ENCODE assay signal across 8 cellular contexts in the genomic region with DNA sequence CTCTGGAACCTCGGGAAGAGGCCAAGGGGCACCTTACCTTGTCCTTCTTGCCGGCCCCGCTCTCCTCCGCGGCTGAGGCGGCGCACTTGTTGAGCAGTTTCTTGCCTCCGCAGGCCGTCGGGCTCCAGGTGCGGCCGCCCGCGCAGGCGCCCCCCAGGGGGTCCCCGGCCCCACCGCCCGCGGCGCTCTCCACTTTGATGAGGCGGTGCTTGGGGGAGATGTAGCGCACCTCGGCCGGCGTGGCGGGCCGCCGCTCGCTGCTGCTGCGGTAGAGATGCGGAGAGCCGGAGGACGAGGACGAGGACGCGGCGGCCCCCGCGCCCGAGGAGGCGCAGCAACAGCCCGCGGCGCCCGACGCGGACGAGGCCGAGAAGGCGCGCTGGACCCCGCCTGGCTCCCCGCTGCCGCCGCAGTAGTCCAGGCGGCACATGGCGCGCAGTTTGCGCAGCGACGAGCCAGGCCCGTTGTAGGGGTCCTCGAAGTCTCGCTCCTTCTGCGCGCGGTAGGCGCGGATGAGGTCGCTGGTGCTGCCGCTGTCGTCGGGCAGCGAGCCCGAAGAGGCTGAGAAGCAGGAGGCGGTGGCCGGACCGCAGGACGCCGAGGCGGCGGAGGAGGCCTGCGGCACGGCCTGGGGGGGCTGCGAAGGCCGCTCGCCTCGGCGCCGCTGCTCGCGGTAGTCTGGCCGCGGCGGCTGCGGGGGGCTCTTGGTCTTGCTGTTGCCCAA. TPM values are rescaled to one million over a fixed set of nuclear protein-coding genes. Genes with fewer than 3 reads are reported as not detected.
DNase-seq lines count a peak whose midpoint lies in the region; ATAC-seq and TF ChIP-seq lines count a peak whose summit lies in the region.

No MANE protein-coding gene starts in this region.

- peaks cover 50% of the 10 kb centered on the region for H3K4me1 Mint-ChIP-seq in CD14-positive monocyte
- peaks cover 24% of the 10 kb centered on the region for H3K4me1 Mint-ChIP-seq in activated naive CD8-positive, alpha-beta T cell (ENCODE audit: low read depth)
- peaks cover 33% of the 10 kb centered on the region for H3K4me1 Mint-ChIP-seq in stimulated activated memory B cell treated with anti-CD40 and anti-IgM and Interleukin-4, amounts not matched to agents 10 μg/mL and 1 μg/mL and 100 μg/mL, for 72 hours

- peaks cover 20 to 34% (median 27%) of the 10 kb centered on the region in 3 donors for H3K27me3 Mint-ChIP-seq in CD14-positive monocyte (ENCODE audit: low read depth in 3 of 3)
- H3K27me3 Mint-ChIP-seq in activated naive CD8-positive, alpha-beta T cell: peaks cover 1% of the 10 kb centered on the region
- H3K27me3 Mint-ChIP-seq in stimulated activated memory B cell treated with anti-CD40 and anti-IgM and Interleukin-4, amounts not matched to agents 10 μg/mL and 1 μg/mL and 100 μg/mL, for 72 hours: peaks cover 49% of the 10 kb centered on the region

- H3K4me3 Mint-ChIP-seq in CD14-positive monocyte: peak overlapping the region; percentile 93 to 98
- H3K4me3 Mint-ChIP-seq in activated naive CD8-positive, alpha-beta T cell: peak overlapping the region; percentile 86
- H3K4me3 Mint-ChIP-seq in stimulated activated memory B cell treated with anti-CD40 and anti-IgM and Interleukin-4, amounts not matched to agents 10 μg/mL and 1 μg/mL and 100 μg/mL, for 72 hours: peak overlapping the region; percentile 92

- peaks cover 0 to 4% (median 2%) of the 10 kb centered on the region in 7 donors for H3K9me3 Mint-ChIP-seq in CD14-positive monocyte
- no peaks in the 10 kb centered on the region for H3K9me3 Mint-ChIP-seq in activated naive CD8-positive, alpha-beta T cell (ENCODE audit: low read depth)
- no peaks in the 10 kb centered on the region for H3K9me3 Mint-ChIP-seq in stimulated activated memory B cell treated with anti-CD40 and anti-IgM and Interleukin-4, amounts not matched to agents 10 μg/mL and 1 μg/mL and 100 μg/mL, for 72 hours

- H3K27ac Mint-ChIP-seq in CD14-positive monocyte: peak overlapping the region in 1 of 7 donors; percentile 77
- no peak overlapping the region for H3K27ac Mint-ChIP-seq in activated naive CD8-positive, alpha-beta T cell
- peak overlapping the region; percentile 75 for H3K27ac Mint-ChIP-seq in stimulated activated memory B cell treated with anti-CD40 and anti-IgM and Interleukin-4, amounts not matched to agents 10 μg/mL and 1 μg/mL and 100 μg/mL, for 72 hours

- peaks cover 0 to 6% of the 10 kb centered on the region in 2 donors for H3K36me3 Mint-ChIP-seq in CD14-positive monocyte
- no peaks in the 10 kb centered on the region for H3K36me3 Mint-ChIP-seq in activated naive CD8-positive, alpha-beta T cell
- H3K36me3 Mint-ChIP-seq in stimulated activated memory B cell treated with anti-CD40 and anti-IgM and Interleukin-4, amounts not matched to agents 10 μg/mL and 1 μg/mL and 100 μg/mL, for 72 hours: peaks cover 7% of the 10 kb centered on the region

- no peak overlapping the region for H3K27ac ChIP-seq in iPS-18a (ENCODE audit: low read length)

- H3K36me3 ChIP-seq in iPS-18a (ENCODE audit: control insufficient read depth, low read depth, low read length): no peaks in the 10 kb centered on the region

- H3K9me3 ChIP-seq in iPS-18a (ENCODE audit: control insufficient read depth, low read depth, low read length): no peaks in the 10 kb centered on the region

- H3K9ac ChIP-seq in iPS-18a (ENCODE audit: low read length): no peak overlapping the region

- peaks cover 21% of the 10 kb centered on the region for H3K4me1 ChIP-seq in iPS-18a (ENCODE audit: control insufficient read depth, low read depth, low read length)

- DNase-seq in CD14-positive monocyte (ENCODE audit: low spot score): no peak
- DNase-seq in iPS-NIHi11 (ENCODE audit: low spot score): no peak
- no peak for DNase-seq in AG08396 (ENCODE audit: low spot score)
- no peak for DNase-seq in NCI-H1048 (lab: John Stamatoyannopoulos, UW)

- ATAC-seq in HG03354 (IDR thresholded peaks at IDR 0.05; ENCODE audit: poor library complexity, severe bottlenecking, unreplicated experiment): peak; percentile 1
- ATAC-seq in stimulated activated memory B cell treated with anti-CD40 and anti-IgM and Interleukin-4, amounts not matched to agents 10 μg/mL and 1 μg/mL and 100 μg/mL, for 72 hours: no peak

- no peak for TF ChIP-seq CTCF in CD14-positive monocyte (IDR thresholded peaks at IDR 0.05)

- peak overlapping the region; percentile 71 for H3K4me3 ChIP-seq in iPS-18a (ENCODE audit: low read length)

- intact Hi-C loops in CD14-positive monocyte (cut with micrococcal nuclease): loop anchor here (5.0 to 10.0 kb wide), 6 partner anchors 53 to 156 kb away; no protein-coding TSS in a partner anchor

- H3K27me3 ChIP-seq in iPS-18a (ENCODE audit: control insufficient read depth, insufficient read depth, low read length): peaks cover 49% of the 10 kb centered on the region

RNA-seq across cellular contexts. Expression of a gene that starts 1.0 kb away (rescaled TPM):
- polyA plus RNA-seq in CD14-positive monocyte: under 1 TPM; 0.27 to 0.31 TPM
